In genomic region chr5:68215208-68215887, GRCh38 we compare ENCODE assay signal across 8 cellular contexts. TPM values are rescaled to one million over a fixed set of nuclear protein-coding genes. Genes with fewer than 3 reads are reported as not detected.
DNase-seq lines count a peak whose midpoint lies in the region; ATAC-seq and TF ChIP-seq lines count a peak whose summit lies in the region.

Gene PIK3R1, plus strand, starts transcription at chr5:68215756. Its CDS starts 10,920 bp downstream, at chr5:68226676.

- H3K27ac ChIP-seq in CD8-positive, alpha-beta T cell (ENCODE audit: low read depth, low read length): peak within 1 kb of the TSS; percentile 83
- peak within 1 kb of the TSS; percentile 93 to 95 (median 94) for H3K27ac ChIP-seq in right lobe of liver

- peak; percentile 99 for TF ChIP-seq POLR2A in right lobe of liver (IDR thresholded peaks at IDR 0.05)

- peak; percentile 78 for ATAC-seq in CD8-positive, alpha-beta T cell
- peak; percentile 81 for ATAC-seq in GM19455 (IDR thresholded peaks at IDR 0.05; ENCODE audit: unreplicated experiment)
- peak; percentile 86 to 95 (median 88) for ATAC-seq in right lobe of liver

- intact Hi-C loops in CD8-positive, alpha-beta T cell (cut with DNase I, micrococcal nuclease): loop anchor here (1.0 to 10.0 kb wide), 11 partner anchors 24 to 1213 kb away; no protein-coding TSS in a partner anchor
- intact Hi-C loops in right lobe of liver (cut with DNase I): no loop called here

- H3K27me3 ChIP-seq in CD8-positive, alpha-beta T cell (ENCODE audit: insufficient read depth, low read length): no peaks in the 10 kb centered on the region
- H3K27me3 ChIP-seq in right lobe of liver: no peaks in the 10 kb centered on the region

- H3K9me3 ChIP-seq in CD8-positive, alpha-beta T cell (ENCODE audit: low read length): no peaks in the 10 kb centered on the region
- H3K9me3 ChIP-seq in right lobe of liver: no peaks in the 10 kb centered on the region

- peak within 1 kb of the TSS; percentile 96 for H3K27ac Mint-ChIP-seq in CD8-positive, alpha-beta T cell

- H3K4me1 Mint-ChIP-seq in CD8-positive, alpha-beta T cell (ENCODE audit: low read depth): peaks cover 46% of the 10 kb centered on the region

- no peaks in the 10 kb centered on the region for H3K27me3 Mint-ChIP-seq in CD8-positive, alpha-beta T cell (ENCODE audit: low read depth)

- no peaks in the 10 kb centered on the region for H3K36me3 ChIP-seq in CD8-positive, alpha-beta T cell (ENCODE audit: insufficient read depth, low read length)
- no peaks in the 10 kb centered on the region for H3K36me3 ChIP-seq in right lobe of liver

- TF ChIP-seq CTCF in CD8-positive, alpha-beta T cell (IDR thresholded peaks at IDR 0.05): no peak
- TF ChIP-seq CTCF in right lobe of liver (IDR thresholded peaks at IDR 0.05): peak in 3 of 4 donors; percentile 26 to 59 (median 29)

- POLR2A ChIA-PET in CD8-positive, alpha-beta T cell (lab: Charles Lee): interaction anchor here (0.6 to 5.5 kb wide), 24 partner anchors 9 to 1211 kb away, joined by 3 to 59 read pairs (median 7); no protein-coding TSS in a partner anchor

- peaks cover 35% of the 10 kb centered on the region for H3K4me1 ChIP-seq in CD8-positive, alpha-beta T cell (ENCODE audit: insufficient read depth, low read length)
- peaks cover 0 to 30% (median 4%) of the 10 kb centered on the region in 4 donors for H3K4me1 ChIP-seq in right lobe of liver

- H3K4me3 ChIP-seq in CD8-positive, alpha-beta T cell (ENCODE audit: low read depth, low read length): peak within 1 kb of the TSS; percentile 81
- H3K4me3 ChIP-seq in right lobe of liver: peak within 1 kb of the TSS; percentile 86 to 94 (median 90)

- CTCF ChIA-PET in CD8-positive, alpha-beta T cell (lab: Charles Lee): interaction anchor here (0.8 to 3.0 kb wide), 11 partner anchors 9 to 1049 kb away, joined by 3 to 11 read pairs (median 6); no protein-coding TSS in a partner anchor

- H3K36me3 Mint-ChIP-seq in CD8-positive, alpha-beta T cell: peaks cover 22% of the 10 kb centered on the region

- peak within 1 kb of the TSS; percentile 87 for H3K4me3 Mint-ChIP-seq in CD8-positive, alpha-beta T cell

- DNase-seq in CD8-positive, alpha-beta T cell: peak; percentile 84 to 95 (median 90)
- peak; percentile 90 for DNase-seq in HK-2 (ENCODE audit: unreplicated experiment)
- peak; percentile 94 for DNase-seq in NCI-H82 (lab: John Stamatoyannopoulos, UW)
- peak; percentile 93 to 95 for DNase-seq in activated CD4-positive, alpha-beta T cell treated with anti-CD3 and anti-CD28 coated beads, Interleukin-2, amount 50 U/mL, for 48 hours
- peak; percentile 86 to 96 for DNase-seq in dermis microvascular lymphatic vessel endothelial cell (ENCODE audit: low read depth in 2 of 2)
- peak; percentile 98 for DNase-seq in right lobe of liver
- DNase-seq in stimulated activated CD4-positive, alpha-beta T cell treated with anti-CD3 and anti-CD28 coated beads, Interleukin-4, amount 100 ng/mL, for 24 hours: peak; percentile 91

- no peaks in the 10 kb centered on the region for H3K9me3 Mint-ChIP-seq in CD8-positive, alpha-beta T cell

- 0% methylated on average over 2 of the region's 76 CpGs for WGBS in right lobe of liver (ENCODE audit: insufficient coverage, low coverage, low lambda C conversion rate, missing lambda C conversion rate)

RNA-seq across cellular contexts. Expression of gene PIK3R1, which starts in this region (rescaled TPM):
- 100 to 1,000 TPM; 461 to 470 TPM for total RNA-seq in CD8-positive, alpha-beta T cell
- total RNA-seq in dermis microvascular lymphatic vessel endothelial cell (26.1 and 41.7 TPM in 2 replicates), right lobe of liver (100 to 1,000 TPM in 2 of 6 experiments, 10 to 100 TPM in 4; 36.3 to 173 (median 72.8) TPM)

Comparison
In these comparisons a context has a peak if more than half of its experiments do, and no peak if none do; other contexts are left out.
1. Peak in every context shown above with its lines: DNase-seq, ATAC-seq, H3K4me3 ChIP-seq and H3K27ac ChIP-seq.
2. intact Hi-C loops: an anchor here in CD8-positive, alpha-beta T cell (1.0 to 10.0 kb wide); none called in right lobe of liver.